Comparison of ENCODE assay signal across 19 cellular contexts in genomic region chr4:99084595-99084994, GRCh38. TPM values are rescaled to one million over a fixed set of nuclear protein-coding genes. Genes with fewer than 3 reads are reported as not detected.
DNase-seq lines count a peak whose midpoint lies in the region; ATAC-seq, FAIRE-seq and TF ChIP-seq lines count a peak whose summit lies in the region.
"Had no signal": no experiment of that assay in that cellular context is flagged by ENCODE, and none has a peak within 500 bp of the region (broad histone marks: within the 10 kb centered on the region; RNA-seq: fewer than 3 reads in every experiment).

No MANE protein-coding gene starts in this region.

- peaks cover 52% of the 10 kb centered on the region for H3K4me1 ChIP-seq in HepG2 (ENCODE audit: insufficient read depth, low read length)
- H3K4me1 ChIP-seq in right lobe of liver: peaks cover 0 to 15% (median 0%) of the 10 kb centered on the region in 4 donors
- H3K4me1 ChIP-seq in mesendoderm (ENCODE audit: control insufficient read depth, low read depth, low read length): peaks cover 3% of the 10 kb centered on the region

- peaks cover 21% of the 10 kb centered on the region for H4K20me1 ChIP-seq in HepG2 (ENCODE audit: insufficient read depth, low read length)

- no peak overlapping the region for H2BK5ac ChIP-seq in mesendoderm (ENCODE audit: low read length)

- no peak for FAIRE-seq in HepG2 (lab: Jason Lieb, UNC)
- FAIRE-seq: A204.1, D721Med, G401.6, GM12891 had no signal

- H3K79me2 ChIP-seq in HepG2 (ENCODE audit: insufficient read depth, low read length) (peaks cover 70% of the 10 kb centered on the region), mesendoderm (ENCODE audit: control insufficient read depth, insufficient read depth, low read length) (peaks cover 36% of the 10 kb centered on the region)

- CTCF ChIA-PET in HepG2 (lab: Yijun Ruan, JAX; ENCODE audit: low intra/inter-chr PET ratio, low total read pairs): no interaction called here

- peaks cover 10% of the 10 kb centered on the region for H3K79me1 ChIP-seq in mesendoderm (ENCODE audit: low read length)

- H4K8ac ChIP-seq in mesendoderm (ENCODE audit: low read depth, low read length): no peak overlapping the region

- no peak for TF ChIP-seq RAD21 in HepG2 (CRISPR knock-in tag; IDR thresholded peaks at IDR 0.05)

- WGBS in HepG2 (ENCODE audit: low lambda C conversion rate): 96% methylated on average over 2 of the region's 2 CpGs
- 100% methylated on average over 2 of the region's 2 CpGs for WGBS in right lobe of liver (ENCODE audit: insufficient coverage, low coverage, low lambda C conversion rate, missing lambda C conversion rate)
- WGBS in mesendoderm (ENCODE audit: extremely low coverage, insufficient coverage, low lambda C conversion rate): no CpG with 5 or more reads among the region's 2 CpGs

- intact Hi-C loops in HepG2 (cut with micrococcal nuclease; ENCODE audit: unreplicated experiment) (loop anchor here (10.0 kb wide), 2 partner anchors 130 to 380 kb away; partner anchors contain the start of gene ADH6), right lobe of liver (cut with DNase I) (no loop called here)

- POLR2A ChIA-PET in HepG2 (lab: Yijun Ruan, JAX): no interaction called here

- H3K9me3 ChIP-seq in HepG2 (ENCODE audit: low read length) (no peaks in the 10 kb centered on the region), right lobe of liver (no peaks in the 10 kb centered on the region), T-helper 17 cell (ENCODE audit: control insufficient read depth, low read length, poor library complexity, severe bottlenecking) (no peaks in the 10 kb centered on the region)
- H3K9me3 ChIP-seq: Caco-2 had no signal

- H3K4me3 ChIP-seq in HepG2 (replicated peaks in 1 of 3; ENCODE audit: insufficient read depth in 1 of 3, low read depth in 2 of 3, low read length in 3 of 3) (no peak overlapping the region), right lobe of liver (no peak overlapping the region), mesendoderm (ENCODE audit: low read length) (no peak overlapping the region)
- H3K4me3 ChIP-seq: GM23248, HAP-1 had no signal

- TF ChIP-seq EP300 in HepG2 (IDR thresholded peaks at IDR 0.05; ENCODE audit: low read depth in 2 of 2, low read length in 2 of 2) (no peak), HepG2 (CRISPR knock-in tag; IDR thresholded peaks at IDR 0.05; ENCODE audit: borderline replicate concordance) (no peak)

- no peak overlapping the region for H2AK5ac ChIP-seq in mesendoderm (ENCODE audit: low read length)

- BruUV-seq in HepG2 (replicated peaks; lab: Mats Ljungman, UMichigan): no TSS peak

- H3K4me3 Mint-ChIP-seq in T-helper 17 cell: no peak overlapping the region

- peaks cover 26% of the 10 kb centered on the region for H3K4me1 Mint-ChIP-seq in T-helper 17 cell

- DNase-seq in HepG2 (ENCODE audit: low spot score) (no peak), right lobe of liver (no peak), T-helper 17 cell (no peak), mesendoderm (peak; percentile 62), pons (ENCODE audit: low spot score) (no peak)
- no peak for DNase-seq in activated naive CD4-positive, alpha-beta T cell treated with anti-CD3 and anti-CD28 coated beads, Interleukin-2, amount 50 U/mL, for 16 hours
- DNase-seq: AML-193; Caco-2; CD4-positive, alpha-beta T cell; GM23248 had no signal

- no peaks in the 10 kb centered on the region for H3K27me3 Mint-ChIP-seq in T-helper 17 cell
- H3K27me3 Mint-ChIP-seq: CD4-positive, alpha-beta T cell had no signal

- no peak overlapping the region for H2BK15ac ChIP-seq in mesendoderm (replicated peaks; ENCODE audit: low read depth)

- no peak overlapping the region for H3K4ac ChIP-seq in mesendoderm (ENCODE audit: low read depth, low read length)

- ATAC-seq in HepG2 (no peak), right lobe of liver (no peak), T-helper 17 cell (no peak)

- no peak overlapping the region for H2BK120ac ChIP-seq in mesendoderm (ENCODE audit: low read depth, low read length)

- peak overlapping the region; percentile 27 for H3K27ac Mint-ChIP-seq in T-helper 17 cell

- H3K18ac ChIP-seq in mesendoderm (ENCODE audit: low read length): no peak overlapping the region

- TF ChIP-seq CTCF in HepG2 (CRISPR knock-in tag; IDR thresholded peaks at IDR 0.05): no peak
- no peak for TF ChIP-seq CTCF in right lobe of liver (IDR thresholded peaks at IDR 0.05)

- H3K27me3 ChIP-seq in HepG2 (ENCODE audit: control insufficient read depth in 1 of 2, insufficient read depth in 2 of 2, low read length in 2 of 2) (no peaks in the 10 kb centered on the region; a peak in 1 of 5 replicates), right lobe of liver (no peaks in the 10 kb centered on the region), mesendoderm (ENCODE audit: insufficient read depth, low read length, poor library complexity) (no peaks in the 10 kb centered on the region)

- H3K36me3 ChIP-seq in HepG2 (replicated peaks in 1 of 2; ENCODE audit: control insufficient read depth in 1 of 2, insufficient read depth in 2 of 2, low read length in 2 of 2) (peaks cover 18 to 58% of the 10 kb centered on the region in 2 experiments), right lobe of liver (peaks cover 0 to 54% (median 18%) of the 10 kb centered on the region in 4 donors), mesendoderm (ENCODE audit: control insufficient read depth, insufficient read depth, low read length) (peaks cover 6% of the 10 kb centered on the region)

- in situ Hi-C loops in HepG2 (cut with HindIII; ENCODE audit: extremely low pct_ligation_motif_present, low pct_unique_long_range_greater_than_20kb): no loop called here

- TF ChIP-seq POLR2A in HepG2 (IDR thresholded peaks at IDR 0.05; ENCODE audit: insufficient read depth in 1 of 2, low read depth in 2 of 2, low read length in 2 of 2) (no peak), right lobe of liver (IDR thresholded peaks at IDR 0.05) (no peak)

- peaks cover 4% of the 10 kb centered on the region for H3K36me3 Mint-ChIP-seq in T-helper 17 cell (ENCODE audit: low read depth)

- no peak overlapping the region for H4K5ac ChIP-seq in mesendoderm (ENCODE audit: low read length)

- no peak overlapping the region for H3K56ac ChIP-seq in mesendoderm (ENCODE audit: low read length)

- H3K4me2 ChIP-seq in HepG2 (ENCODE audit: low read depth, low read length) (no peak overlapping the region), mesendoderm (ENCODE audit: low read length) (no peak overlapping the region)

- H2AFZ ChIP-seq in HepG2 (ENCODE audit: low read length): no peak overlapping the region
- H2AFZ ChIP-seq: GM23248 had no signal

- H3K23ac ChIP-seq in mesendoderm (ENCODE audit: low read length): no peak overlapping the region

- H3K27ac ChIP-seq in HepG2 (ENCODE audit: extremely low read length, insufficient read depth, low read length) (no peak overlapping the region), right lobe of liver (no peak overlapping the region), mesendoderm (ENCODE audit: low read depth, low read length) (no peak overlapping the region)
- H3K27ac ChIP-seq: C4-2B, GM23248 had no signal

- H3K9ac ChIP-seq in HepG2 (ENCODE audit: insufficient read depth, low read depth, low read length) (no peak overlapping the region), mesendoderm (ENCODE audit: low read length) (no peak overlapping the region)
- H3K9ac ChIP-seq: GM23248 had no signal

RNA-seq across cellular contexts. Expression of gene ADH5, which starts 4.0 kb away (rescaled TPM):
- total RNA-seq in HepG2 (2016; rRNA removed; fragmentation: Illumina TruSeq; extraction: Trizol) (512 and 855 TPM in 2 replicates), right lobe of liver (100 to 1,000 TPM; 109 to 170 (median 131) TPM), T-helper 17 cell (10 to 100 TPM; 39.5 to 45.9 TPM)
- total RNA-seq in HepG2 (2016; cell fraction: cytosol; rRNA removed; fragmentation: Illumina TruSeq; extraction: Trizol; ENCODE audit: low read depth): 80.2 and 94.4 TPM in 2 replicates
- 498 and 849 TPM in 2 replicates for total RNA-seq in HepG2 (2016; cell fraction: insoluble cytoplasmic fraction; rRNA removed; fragmentation: Illumina TruSeq; extraction: Trizol)
- total RNA-seq in HepG2 (2016; cell fraction: membrane; rRNA removed; fragmentation: Illumina TruSeq; extraction: Trizol): 132 and 158 TPM in 2 replicates
- 225 and 246 TPM in 2 replicates for total RNA-seq in HepG2 (2016; cell fraction: nucleus; rRNA removed; fragmentation: Illumina TruSeq; extraction: Trizol)
- polyA plus RNA-seq in HepG2 (2011; rRNA removed): 265 and 349 TPM in 2 replicates
- 173 and 271 TPM in 2 replicates for polyA plus RNA-seq in HepG2 (2011; cell fraction: cytosol; rRNA removed)
- polyA plus RNA-seq in HepG2 (2011; cell fraction: nucleus; rRNA removed): 57.3 and 77.4 TPM in 2 replicates
- 387 and 400 TPM in 2 replicates for polyA plus RNA-seq in HepG2 (2012)
- polyA plus RNA-seq in HepG2 (2016; cell fraction: cytosol; fragmentation: Illumina TruSeq; extraction: Trizol; ENCODE audit: low read depth): 85.2 and 90.0 TPM in 2 replicates
- 704 and 752 TPM in 2 replicates for polyA plus RNA-seq in HepG2 (2016; cell fraction: insoluble cytoplasmic fraction; fragmentation: Illumina TruSeq; extraction: Trizol; ENCODE audit: low read depth)
- polyA plus RNA-seq in HepG2 (2016; cell fraction: membrane; fragmentation: Illumina TruSeq; extraction: Trizol; ENCODE audit: low read depth): 97.9 and 110 TPM in 2 replicates
- polyA plus RNA-seq in HepG2 (2016; cell fraction: nucleus; fragmentation: Illumina TruSeq; extraction: Trizol; ENCODE audit: insufficient read depth, low read depth): 246 and 258 TPM in 2 replicates
- polyA minus RNA-seq in HepG2 (2011; rRNA and poly(A)+ RNA removed; ENCODE audit: low replicate concordance): 86.8 and 216 TPM in 2 replicates
- polyA minus RNA-seq in HepG2 (2011; cell fraction: cytosol; rRNA and poly(A)+ RNA removed): 133 and 142 TPM in 2 replicates
- polyA minus RNA-seq in HepG2 (2011; cell fraction: nucleus; rRNA and poly(A)+ RNA removed): 142 and 207 TPM in 2 replicates
- 185 TPM for polyA plus RNA-seq in mesendoderm (2013, experiment 1 of 2)
- 183 TPM for polyA plus RNA-seq in mesendoderm (2013, experiment 2 of 2)

RNA-seq across cellular contexts. Expression of gene ADH4, which starts 59.5 kb away (rescaled TPM):
- 31.1 and 50.3 TPM in 2 replicates for total RNA-seq in HepG2 (2016; rRNA removed; fragmentation: Illumina TruSeq; extraction: Trizol)
- total RNA-seq in HepG2 (2016; cell fraction: cytosol; rRNA removed; fragmentation: Illumina TruSeq; extraction: Trizol; ENCODE audit: low read depth): 6.6 and 7.8 TPM in 2 replicates
- total RNA-seq in HepG2 (2016; cell fraction: insoluble cytoplasmic fraction; rRNA removed; fragmentation: Illumina TruSeq; extraction: Trizol): 31.9 and 48.4 TPM in 2 replicates
- 13.2 and 14.5 TPM in 2 replicates for total RNA-seq in HepG2 (2016; cell fraction: membrane; rRNA removed; fragmentation: Illumina TruSeq; extraction: Trizol)
- total RNA-seq in HepG2 (2016; cell fraction: nucleus; rRNA removed; fragmentation: Illumina TruSeq; extraction: Trizol): 14.8 and 21.7 TPM in 2 replicates
- polyA plus RNA-seq in HepG2 (2011; rRNA removed): 24.3 and 24.5 TPM in 2 replicates
- polyA plus RNA-seq in HepG2 (2011; cell fraction: cytosol; rRNA removed): 10.8 and 19.5 TPM in 2 replicates
- 6.5 and 12.0 TPM in 2 replicates for polyA plus RNA-seq in HepG2 (2011; cell fraction: nucleus; rRNA removed)
- 73.7 and 95.1 TPM in 2 replicates for polyA plus RNA-seq in HepG2 (2012)
- polyA plus RNA-seq in HepG2 (2016; cell fraction: cytosol; fragmentation: Illumina TruSeq; extraction: Trizol; ENCODE audit: low read depth): 5.1 and 5.7 TPM in 2 replicates
- 41.1 and 43.3 TPM in 2 replicates for polyA plus RNA-seq in HepG2 (2016; cell fraction: insoluble cytoplasmic fraction; fragmentation: Illumina TruSeq; extraction: Trizol; ENCODE audit: low read depth)
- 9.5 and 9.6 TPM in 2 replicates for polyA plus RNA-seq in HepG2 (2016; cell fraction: membrane; fragmentation: Illumina TruSeq; extraction: Trizol; ENCODE audit: low read depth)
- polyA plus RNA-seq in HepG2 (2016; cell fraction: nucleus; fragmentation: Illumina TruSeq; extraction: Trizol; ENCODE audit: insufficient read depth, low read depth): 22.6 and 23.2 TPM in 2 replicates
- polyA minus RNA-seq in HepG2 (2011; rRNA and poly(A)+ RNA removed; ENCODE audit: low replicate concordance): 13.5 TPM in 1 of 2 replicates, not detected in the other
- polyA minus RNA-seq in HepG2 (2011; cell fraction: cytosol; rRNA and poly(A)+ RNA removed): 10.0 and 13.9 TPM in 2 replicates
- polyA minus RNA-seq in HepG2 (2011; cell fraction: nucleus; rRNA and poly(A)+ RNA removed): 20.1 and 24.9 TPM in 2 replicates
- 100 to 1,000 TPM; 133 to 957 (median 467) TPM for total RNA-seq in right lobe of liver
- total RNA-seq in T-helper 17 cell: not detected
- polyA plus RNA-seq in mesendoderm (2013, experiment 1 of 2): 0.03 TPM
- polyA plus RNA-seq in mesendoderm (2013, experiment 2 of 2): not detected
- total RNA-seq: CD4-positive, alpha-beta T cell; GM23248; H4; HT-29 had no signal
- polyA plus RNA-seq: BJ, GM23248 had no signal

Comparison
In these comparisons a context has a peak if more than half of its experiments do, and no peak if none do; other contexts are left out.
1. RNA of gene ADH4, which starts 59.5 kb away (total RNA-seq): 133 to 957 TPM in right lobe of liver and 6.6 to 50.3 TPM in HepG2; not detected in T-helper 17 cell; every median in the first group is over 4 times any median in the second.